11 cellular contexts compared by ENCODE assay signal in genomic region chr6:157569543-157569942, GRCh38.
DNase-seq lines count a peak whose midpoint lies in the region; ATAC-seq and FAIRE-seq lines count a peak whose summit lies in the region.
"Had no signal": no experiment of that assay in that cellular context is flagged by ENCODE, and none has a peak within 500 bp of the region (broad histone marks: within the 10 kb centered on the region; RNA-seq: fewer than 3 reads in every experiment).

No MANE protein-coding gene starts in this region.

- DNase-seq in stimulated activated CD8-positive, alpha-beta memory T cell treated with anti-CD3 and anti-CD28 coated beads, Interleukin-4, amount 100 ng/mL, for 48 hours = no peak
- DNase-seq in AG08396 (ENCODE audit: low spot score) (no peak), germinal center (ENCODE audit: low spot score) (no peak), kidney glomerular epithelial cell (lab: John Stamatoyannopoulos, UW) (no peak)
- DNase-seq: dermis blood vessel endothelial cell, DMS79 treated with DMSO at 0.1 percent for 48 hours, NCI-H510A had no signal

- FAIRE-seq in colon (lab: Jason Lieb, UNC) = peak; percentile 14

- peak; percentile 46 for ATAC-seq in GM18499 (IDR thresholded peaks at IDR 0.05; ENCODE audit: insufficient read depth, unreplicated experiment)
- peak; percentile 47 for ATAC-seq in GM21515 (IDR thresholded peaks at IDR 0.05; ENCODE audit: unreplicated experiment)
- ATAC-seq in HG03558 (IDR thresholded peaks at IDR 0.05; ENCODE audit: extremely low read depth, unreplicated experiment) = peak; percentile 48
